ENCODE assay signal across 35 cellular contexts in genomic region chr1:59410457-59410856, GRCh38.
A peak's percentile ranks its signal among the peaks of the same experiment; 100 is the strongest.
DNase-seq lines count a peak whose midpoint lies in the region; ATAC-seq and TF ChIP-seq lines count a peak whose summit lies in the region.
"Had no signal": no experiment of that assay in that cellular context is flagged by ENCODE, and none has a peak within 500 bp of the region (broad histone marks: within the 10 kb centered on the region; RNA-seq: fewer than 3 reads in every experiment).

No MANE protein-coding gene starts in this region.

- no peaks in the 10 kb centered on the region for H3K9me3 Mint-ChIP-seq in activated T-cell treated with anti-CD3 and anti-CD28 coated beads, Interleukin-2, amount 50 U/mL, for 72 hours
- H3K9me3 Mint-ChIP-seq in stimulated activated naive B cell treated with anti-CD40 and anti-IgM and Interleukin-4, amounts not matched to agents 10 μg/mL and 1 μg/mL and 100 μg/mL, for 72 hours, result no peaks in the 10 kb centered on the region
- no peaks in the 10 kb centered on the region for H3K9me3 Mint-ChIP-seq in osteocyte (ENCODE audit: unreplicated experiment)
- H3K9me3 Mint-ChIP-seq: activated naive CD4-positive, alpha-beta T cell treated with anti-CD3 and anti-CD28 coated beads, Interleukin-2, amount 50 U/mL, for 72 hours; CD4-positive, CD25-positive, alpha-beta regulatory T cell; HFFc6 had no signal

- peak overlapping the region; percentile 19 for H3K27ac Mint-ChIP-seq in activated T-cell treated with anti-CD3 and anti-CD28 coated beads, Interleukin-2, amount 50 U/mL, for 72 hours
- H3K27ac Mint-ChIP-seq in stimulated activated naive B cell treated with anti-CD40 and anti-IgM and Interleukin-4, amounts not matched to agents 10 μg/mL and 1 μg/mL and 100 μg/mL, for 72 hours, result no peak overlapping the region
- no peak overlapping the region for H3K27ac Mint-ChIP-seq in osteocyte (ENCODE audit: unreplicated experiment)
- H3K27ac Mint-ChIP-seq: activated CD4-positive, alpha-beta T cell treated with anti-CD3 and anti-CD28 coated beads for 36 hours; activated CD8-positive, alpha-beta T cell treated with anti-CD3 and anti-CD28 coated beads, Interleukin-2, amount 10 ng/mL, durations not matched to agents 7 days and 5 days; activated naive CD4-positive, alpha-beta T cell treated with anti-CD3 and anti-CD28 coated beads, Interleukin-2, amount 50 U/mL, for 72 hours; CD4-positive, CD25-positive, alpha-beta regulatory T cell; HFFc6; progenitor cell of endocrine pancreas had no signal

- ATAC-seq in activated T-cell treated with anti-CD3 and anti-CD28 coated beads, Interleukin-2, amount 50 U/mL, for 72 hours (replicated peaks in 1 of 2), result no peak
- ATAC-seq in GM21717 (IDR thresholded peaks at IDR 0.05; ENCODE audit: unreplicated experiment), result peak; percentile 34
- peak; percentile 43 to 54 for ATAC-seq in stimulated activated naive B cell treated with anti-CD40 and anti-IgM and Interleukin-4, amounts not matched to agents 10 μg/mL and 1 μg/mL and 100 μg/mL, for 72 hours (replicated peaks)
- ATAC-seq: A549; activated CD8-positive, alpha-beta T cell treated with anti-CD3 and anti-CD28 coated beads, Interleukin-2, amount 10 ng/mL, durations not matched to agents 7 days and 5 days; left ventricle myocardium superior had no signal

- H3K4me1 Mint-ChIP-seq in activated T-cell treated with anti-CD3 and anti-CD28 coated beads, Interleukin-2, amount 50 U/mL, for 72 hours (ENCODE audit: low read depth), result no peaks in the 10 kb centered on the region
- peaks cover 2 to 17% of the 10 kb centered on the region in 2 donors for H3K4me1 Mint-ChIP-seq in stimulated activated naive B cell treated with anti-CD40 and anti-IgM and Interleukin-4, amounts not matched to agents 10 μg/mL and 1 μg/mL and 100 μg/mL, for 72 hours
- H3K4me1 Mint-ChIP-seq in osteocyte (ENCODE audit: unreplicated experiment), result peaks cover 11% of the 10 kb centered on the region
- H3K4me1 Mint-ChIP-seq: CD4-positive, CD25-positive, alpha-beta regulatory T cell had no signal

- no peak for TF ChIP-seq CTCF in osteocyte (IDR thresholded peaks at IDR 0.05)

- DNase-seq in activated T-cell treated with anti-CD3 and anti-CD28 coated beads, Interleukin-2, amount 50 U/mL, for 72 hours, result no peak
- no peak for DNase-seq in activated T-cell treated with anti-CD3 and anti-CD28 coated beads, Interleukin-2, amount 50 U/mL, for 48 hours
- DNase-seq in MV-4-11 (lab: John Stamatoyannopoulos, UW) (peak; percentile 26), osteocyte (ENCODE audit: extremely low spot score, unreplicated experiment) (no peak)
- DNase-seq in stimulated activated naive B cell treated with anti-CD40 and anti-IgM and Interleukin-4, amounts not matched to agents 10 μg/mL and 1 μg/mL and 100 μg/mL, for 72 hours, result no peak
- DNase-seq in stimulated activated CD4-positive, alpha-beta T cell treated with anti-CD3 and anti-CD28 coated beads, Interleukin-2, amount 100 ng/mL, for 24 hours, result no peak
- no peak for DNase-seq in effector CD8-positive, alpha-beta T cell (lab: John Stamatoyannopoulos, UW)
- DNase-seq: activated CD4-positive, alpha-beta T cell treated with anti-CD3 and anti-CD28 coated beads for 36 hours; activated CD8-positive, alpha-beta T cell treated with anti-CD3 and anti-CD28 coated beads, Interleukin-2, amount 10 ng/mL, durations not matched to agents 7 days and 5 days; amygdala; brain microvascular endothelial cell; CD4-positive, CD25-positive, alpha-beta regulatory T cell; cerebellar nuclear complex; dermis blood vessel endothelial cell; DND-41; foreskin melanocyte; GF-D8; HFFc6; IMR-90; kidney; left ventricle myocardium superior; mesendoderm; NCI-H1105; NCI-H187; NCI-H2171 treated with DMSO at 0.1 percent for 48 hours; NCI-H524 treated with DMSO at 0.1 percent for 48 hours; right lobe of liver; SHP77 treated with DMSO at 0.1 percent for 48 hours; stimulated activated CD4-positive, alpha-beta T cell treated with anti-CD3 and anti-CD28 coated beads, Interleukin-4, amount 100 ng/mL, for 1 hour; thyroid gland had no signal

- H3K4me3 Mint-ChIP-seq in activated T-cell treated with anti-CD3 and anti-CD28 coated beads, Interleukin-2, amount 50 U/mL, for 72 hours, result no peak overlapping the region
- H3K4me3 Mint-ChIP-seq in stimulated activated naive B cell treated with anti-CD40 and anti-IgM and Interleukin-4, amounts not matched to agents 10 μg/mL and 1 μg/mL and 100 μg/mL, for 72 hours, result no peak overlapping the region
- no peak overlapping the region for H3K4me3 Mint-ChIP-seq in osteocyte (ENCODE audit: unreplicated experiment)
- H3K4me3 Mint-ChIP-seq: activated CD4-positive, alpha-beta T cell treated with anti-CD3 and anti-CD28 coated beads for 36 hours; activated CD8-positive, alpha-beta T cell treated with anti-CD3 and anti-CD28 coated beads, Interleukin-2, amount 10 ng/mL, durations not matched to agents 7 days and 5 days; CD4-positive, CD25-positive, alpha-beta regulatory T cell; HFFc6; neural crest cell had no signal

- no peaks in the 10 kb centered on the region for H3K36me3 Mint-ChIP-seq in activated T-cell treated with anti-CD3 and anti-CD28 coated beads, Interleukin-2, amount 50 U/mL, for 72 hours (ENCODE audit: insufficient read depth in 2 of 2)
- H3K36me3 Mint-ChIP-seq in stimulated activated naive B cell treated with anti-CD40 and anti-IgM and Interleukin-4, amounts not matched to agents 10 μg/mL and 1 μg/mL and 100 μg/mL, for 72 hours, result peaks cover 6% of the 10 kb centered on the region in 2 donors
- no peaks in the 10 kb centered on the region for H3K36me3 Mint-ChIP-seq in osteocyte (ENCODE audit: unreplicated experiment)
- H3K36me3 Mint-ChIP-seq: activated naive CD4-positive, alpha-beta T cell treated with anti-CD3 and anti-CD28 coated beads, Interleukin-2, amount 50 U/mL, for 72 hours; CD4-positive, CD25-positive, alpha-beta regulatory T cell had no signal

- no peaks in the 10 kb centered on the region for H3K27me3 Mint-ChIP-seq in activated T-cell treated with anti-CD3 and anti-CD28 coated beads, Interleukin-2, amount 50 U/mL, for 72 hours (ENCODE audit: low read depth)
- no peaks in the 10 kb centered on the region for H3K27me3 Mint-ChIP-seq in stimulated activated naive B cell treated with anti-CD40 and anti-IgM and Interleukin-4, amounts not matched to agents 10 μg/mL and 1 μg/mL and 100 μg/mL, for 72 hours
- no peaks in the 10 kb centered on the region for H3K27me3 Mint-ChIP-seq in osteocyte (ENCODE audit: unreplicated experiment)
- H3K27me3 Mint-ChIP-seq: activated CD4-positive, alpha-beta T cell treated with anti-CD3 and anti-CD28 coated beads for 36 hours; CD4-positive, CD25-positive, alpha-beta regulatory T cell; progenitor cell of endocrine pancreas had no signal

Comparison
In these comparisons a context has a peak if more than half of its experiments do, and no peak if none do; other contexts are left out.
1. ATAC-seq: peak in GM21717 (single experiment) and stimulated activated naive B cell treated with anti-CD40 and anti-IgM and Interleukin-4, amounts not matched to agents 10 μg/mL and 1 μg/mL and 100 μg/mL, for 72 hours (2 of 2); none in activated T-cell treated with anti-CD3 and anti-CD28 coated beads, Interleukin-2, amount 50 U/mL, for 72 hours (0 of 2).